20 cellular contexts compared by ENCODE assay signal in genomic region chr15:84625125-84625524, GRCh38.
"Had no signal": no experiment of that assay in that cellular context is flagged by ENCODE, and none has a peak within 500 bp of the region (broad histone marks: within the 10 kb centered on the region; RNA-seq: fewer than 3 reads in every experiment).

No MANE protein-coding gene starts in this region.

- H3K27ac ChIP-seq: lower lobe of right lung, thoracic aorta, vagina had no signal

- H3K4me3 ChIP-seq: heart right ventricle, lower lobe of right lung, mucosa of descending colon, thoracic aorta, vagina had no signal

- H3K27me3 ChIP-seq: heart right ventricle, vagina had no signal

- DNase-seq: activated CD4-positive, alpha-beta memory T cell treated with anti-CD3 and anti-CD28 coated beads, Interleukin-2, amount 10 ng/mL, durations not matched to agents 7 days and 5 days; activated CD4-positive, alpha-beta T cell treated with anti-CD3 and anti-CD28 coated beads for 48 hours; activated gamma-delta T cell; activated naive CD4-positive, alpha-beta T cell treated with anti-CD3 and anti-CD28 coated beads, Interleukin-2, amount 50 U/mL, for 16 hours; activated T-cell treated with anti-CD3 and anti-CD28 coated beads, Interleukin-2, amount 50 U/mL, for 72 hours; foreskin fibroblast; heart right ventricle; lower lobe of right lung; mesendoderm; mucosa of descending colon; nucleus accumbens; small intestine; stimulated activated CD4-positive, alpha-beta T cell treated with anti-CD3 and anti-CD28 coated beads, Interleukin-15, amount 100 ng/mL, for 24 hours; stimulated activated naive CD4-positive, alpha-beta T cell; T-helper 9 cell had no signal

- H3K27me3 Mint-ChIP-seq: activated CD4-positive, alpha-beta memory T cell treated with anti-CD3 and anti-CD28 coated beads, Interleukin-2, amount 10 ng/mL, durations not matched to agents 7 days and 5 days; type B pancreatic cell had no signal

- H3K4me3 Mint-ChIP-seq: activated CD4-positive, alpha-beta memory T cell treated with anti-CD3 and anti-CD28 coated beads, Interleukin-2, amount 10 ng/mL, durations not matched to agents 7 days and 5 days; activated T-cell treated with anti-CD3 and anti-CD28 coated beads, Interleukin-2, amount 50 U/mL, for 72 hours; brain; type B pancreatic cell had no signal

- H3K4me1 ChIP-seq: lower lobe of right lung had no signal

- H3K27ac Mint-ChIP-seq: activated CD4-positive, alpha-beta memory T cell treated with anti-CD3 and anti-CD28 coated beads, Interleukin-2, amount 10 ng/mL, durations not matched to agents 7 days and 5 days; activated T-cell treated with anti-CD3 and anti-CD28 coated beads, Interleukin-2, amount 50 U/mL, for 72 hours; type B pancreatic cell had no signal

- H3K4me1 Mint-ChIP-seq: brain had no signal

- ATAC-seq: activated T-cell treated with anti-CD3 and anti-CD28 coated beads, Interleukin-2, amount 50 U/mL, for 72 hours; lower lobe of right lung; mucosa of descending colon; sciatic nerve had no signal
